Comparison of ENCODE assay signal across 17 cellular contexts in the genomic region with DNA sequence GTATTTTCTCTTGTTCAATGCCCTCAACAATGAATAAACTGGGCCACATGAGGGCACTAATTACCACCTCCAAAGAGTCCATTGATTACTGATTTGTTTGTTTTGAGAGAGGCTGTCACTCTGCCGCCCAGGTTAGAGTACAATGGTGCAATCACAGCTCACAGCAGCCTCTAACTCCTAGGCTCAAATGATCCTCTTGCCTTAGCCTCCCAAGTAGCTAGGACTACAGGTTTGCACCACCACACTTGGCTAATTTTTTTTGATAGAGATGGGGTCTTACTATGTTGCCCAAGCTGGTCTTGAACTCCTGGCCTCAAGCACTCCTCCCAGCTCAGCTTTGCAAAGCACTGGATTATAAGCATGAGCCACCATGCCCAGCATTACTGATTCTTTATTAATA.
A peak's percentile ranks its signal among the peaks of the same experiment; 100 is the strongest.
DNase-seq lines count a peak whose midpoint lies in the region; ATAC-seq and TF ChIP-seq lines count a peak whose summit lies in the region.
"Had no signal": no experiment of that assay in that cellular context is flagged by ENCODE, and none has a peak within 500 bp of the region (broad histone marks: within the 10 kb centered on the region; RNA-seq: fewer than 3 reads in every experiment).

No MANE protein-coding gene starts in this region.

- H3K27ac ChIP-seq in DOHH2 (ENCODE audit: low read depth, low read length) (no peak overlapping the region), OCI-LY1 (ENCODE audit: low read depth, low read length, poor library complexity, severe bottlenecking) (no peak overlapping the region), VCaP (peak overlapping the region; percentile 47)
- no peak overlapping the region for H3K27ac ChIP-seq in effector memory CD4-positive, alpha-beta T cell (ENCODE audit: insufficient read depth, low read length, poor library complexity, severe bottlenecking)
- H3K27ac ChIP-seq: A549, HL-60 had no signal

- no peak overlapping the region for H2AFZ ChIP-seq in OCI-LY1 (ENCODE audit: low read length)

- H3K9me3 ChIP-seq in DOHH2 (ENCODE audit: control insufficient read depth, insufficient read depth, low read length) (no peaks in the 10 kb centered on the region), OCI-LY1 (ENCODE audit: low read length) (no peaks in the 10 kb centered on the region)
- H3K9me3 ChIP-seq in effector memory CD4-positive, alpha-beta T cell (ENCODE audit: control insufficient read depth, low read length) = no peaks in the 10 kb centered on the region
- H3K9me3 ChIP-seq: A549, Caco-2 had no signal

- H3K4me1 ChIP-seq in DOHH2 (ENCODE audit: control insufficient read depth, low read length) = peaks cover 18% of the 10 kb centered on the region
- peaks cover 8% of the 10 kb centered on the region for H3K4me1 ChIP-seq in OCI-LY1 (ENCODE audit: insufficient read depth, low read length, severe bottlenecking)
- no peaks in the 10 kb centered on the region for H3K4me1 ChIP-seq in effector memory CD4-positive, alpha-beta T cell (ENCODE audit: control insufficient read depth, insufficient read depth, low read length, poor library complexity, severe bottlenecking)
- H3K4me1 ChIP-seq: A549, Caco-2 had no signal

- no peak overlapping the region for H3K4me3 ChIP-seq in DOHH2 (ENCODE audit: low read length)
- H3K4me3 ChIP-seq in OCI-LY1 (ENCODE audit: low read depth, low read length, poor library complexity, severe bottlenecking) = no peak overlapping the region
- H3K4me3 ChIP-seq in effector memory CD4-positive, alpha-beta T cell (ENCODE audit: insufficient read depth, low read depth, low read length, poor library complexity, severe bottlenecking) = no peak overlapping the region
- H3K4me3 ChIP-seq: A549 had no signal

- H3K27me3 ChIP-seq in DOHH2 (ENCODE audit: control insufficient read depth, low read length) (no peaks in the 10 kb centered on the region), OCI-LY1 (ENCODE audit: insufficient read depth, low read length) (no peaks in the 10 kb centered on the region)
- H3K27me3 ChIP-seq in effector memory CD4-positive, alpha-beta T cell (replicated peaks; ENCODE audit: control insufficient read depth, insufficient read depth, low read length, poor library complexity, severe bottlenecking) = no peaks in the 10 kb centered on the region

- H3K36me3 ChIP-seq in DOHH2 (ENCODE audit: control insufficient read depth, low read length) (peaks cover 8% of the 10 kb centered on the region), OCI-LY1 (ENCODE audit: insufficient read depth, low read length) (peaks cover 58% of the 10 kb centered on the region; the same call in 1 of the 2 replicates)
- peaks cover 6% of the 10 kb centered on the region for H3K36me3 ChIP-seq in effector memory CD4-positive, alpha-beta T cell (ENCODE audit: control insufficient read depth, insufficient read depth, low read length)

- no peak overlapping the region for H3K4me2 ChIP-seq in DOHH2 (ENCODE audit: low read length)
- H3K4me2 ChIP-seq in OCI-LY1 (ENCODE audit: low read length) = no peak overlapping the region
- H3K4me2 ChIP-seq: A549 had no signal

- H3K9me2 ChIP-seq in DOHH2 (replicated peaks; ENCODE audit: control insufficient read depth, low read length) = no peaks in the 10 kb centered on the region
- no peaks in the 10 kb centered on the region for H3K9me2 ChIP-seq in OCI-LY1 (ENCODE audit: low read depth, low read length)

- peaks cover 9% of the 10 kb centered on the region for H3F3A ChIP-seq in DOHH2 (ENCODE audit: control insufficient read depth, insufficient read depth)
- H3F3A ChIP-seq in OCI-LY1 (ENCODE audit: insufficient read depth, low read length) = no peaks in the 10 kb centered on the region

- no peaks in the 10 kb centered on the region for H4K20me1 ChIP-seq in DOHH2 (ENCODE audit: control insufficient read depth, insufficient read depth, low read depth, low read length)
- no peaks in the 10 kb centered on the region for H4K20me1 ChIP-seq in OCI-LY1 (ENCODE audit: insufficient read depth, low read length)

- H3K9ac ChIP-seq in OCI-LY1 (ENCODE audit: low read length) = no peak overlapping the region

- TF ChIP-seq CTCF in DOHH2 (IDR thresholded peaks at IDR 0.05; ENCODE audit: low read depth, low read length, poor library complexity, severe bottlenecking) (peak; percentile 28), OCI-LY1 (IDR thresholded peaks at IDR 0.05; ENCODE audit: low read length) (peak; percentile 10; the same call in 1 of the 2 replicates), VCaP (conservative IDR thresholded peaks at IDR 0.05) (no peak)

- no peaks in the 10 kb centered on the region for H3K79me2 ChIP-seq in DOHH2 (ENCODE audit: control insufficient read depth, low read length)
- H3K79me2 ChIP-seq in OCI-LY1 (ENCODE audit: insufficient read depth, low read length) = no peaks in the 10 kb centered on the region

- DNase-seq in GM19238 (ENCODE audit: insufficient read length, low spot score) (no peak), AG20443 (ENCODE audit: low spot score) (no peak)
- DNase-seq in effector memory CD4-positive, alpha-beta T cell = no peak
- DNase-seq: Caco-2; CD8-positive, alpha-beta memory T cell; DND-41; GF-D8; GOT3; H9; IMR-90; KBM-7 had no signal

- ATAC-seq in HG03039 (IDR thresholded peaks at IDR 0.05; ENCODE audit: unreplicated experiment) = no peak
- ATAC-seq: A549 had no signal
